Comparison of ENCODE assay signal across 20 cellular contexts in genomic region chr16:29987371-29988085, GRCh38. TPM values are rescaled to one million over a fixed set of nuclear protein-coding genes. Genes with fewer than 3 reads are reported as not detected.
"Had no signal": no experiment of that assay in that cellular context is flagged by ENCODE, and none has a peak within 500 bp of the region (broad histone marks: within the 10 kb centered on the region; RNA-seq: fewer than 3 reads in every experiment).

No MANE protein-coding gene starts in this region.

- H3K9me3 ChIP-seq: ascending aorta, sigmoid colon, thoracic aorta had no signal

- H3K27ac ChIP-seq: ascending aorta, sigmoid colon, thoracic aorta had no signal

- H3K27me3 ChIP-seq: ascending aorta, sigmoid colon had no signal

- FAIRE-seq: endothelial cell of umbilical vein, islet of Langerhans had no signal

- H3K9me3 Mint-ChIP-seq: activated CD4-positive, alpha-beta T cell treated with anti-CD3 and anti-CD28 coated beads, Interleukin-2, amount 10 ng/mL, durations not matched to agents 24 days and 14 days; activated CD8-positive, alpha-beta T cell treated with anti-CD3 and anti-CD28 coated beads for 36 hours; natural killer cell; stimulated activated naive B cell treated with anti-CD40 and anti-IgM and Interleukin-4, amounts not matched to agents 10 μg/mL and 1 μg/mL and 100 μg/mL, for 72 hours had no signal

- H3K27me3 Mint-ChIP-seq: activated CD4-positive, alpha-beta T cell treated with anti-CD3 and anti-CD28 coated beads, Interleukin-2, amount 10 ng/mL, durations not matched to agents 24 days and 14 days; activated CD8-positive, alpha-beta T cell treated with anti-CD3 and anti-CD28 coated beads for 36 hours; stimulated activated naive B cell treated with anti-CD40 and anti-IgM and Interleukin-4, amounts not matched to agents 10 μg/mL and 1 μg/mL and 100 μg/mL, for 72 hours had no signal

- ATAC-seq: activated CD8-positive, alpha-beta T cell treated with anti-CD3 and anti-CD28 coated beads for 36 hours; left cardiac atrium; natural killer cell; stimulated activated naive B cell treated with anti-CD40 and anti-IgM and Interleukin-4, amounts not matched to agents 10 μg/mL and 1 μg/mL and 100 μg/mL, for 72 hours had no signal

- DNase-seq: activated CD4-positive, alpha-beta T cell treated with anti-CD3 and anti-CD28 coated beads, Interleukin-2, amount 10 ng/mL, durations not matched to agents 24 days and 14 days; activated CD8-positive, alpha-beta T cell treated with anti-CD3 and anti-CD28 coated beads for 36 hours; activated effector memory CD4-positive, alpha-beta T cell treated with anti-CD3 and anti-CD28 coated beads, Interleukin-2, amount 50 U/mL, for 16 hours; activated naive CD4-positive, alpha-beta T cell treated with anti-CD3 and anti-CD28 coated beads, Interleukin-2, amount 50 U/mL, for 16 hours; activated T-cell treated with anti-CD3 and anti-CD28 coated beads, Interleukin-2, amount 50 U/mL, for 1 hour; cerebellar nuclear complex; effector CD4-positive, alpha-beta T cell; left cardiac atrium; natural killer cell; nucleus accumbens; sigmoid colon; stimulated activated CD4-positive, alpha-beta T cell treated with anti-CD3 and anti-CD28 coated beads, Interleukin-4, amount 100 ng/mL, for 4 hours; stimulated activated naive B cell treated with anti-CD40 and anti-IgM and Interleukin-4, amounts not matched to agents 10 μg/mL and 1 μg/mL and 100 μg/mL, for 72 hours; T1000 had no signal

- H3K36me3 Mint-ChIP-seq: natural killer cell had no signal

- H3K4me3 ChIP-seq: ascending aorta, lung, sigmoid colon, thoracic aorta had no signal

- H3K27ac Mint-ChIP-seq: activated CD8-positive, alpha-beta T cell treated with anti-CD3 and anti-CD28 coated beads for 36 hours; stimulated activated naive B cell treated with anti-CD40 and anti-IgM and Interleukin-4, amounts not matched to agents 10 μg/mL and 1 μg/mL and 100 μg/mL, for 72 hours had no signal

- H3K4me1 Mint-ChIP-seq: activated CD4-positive, alpha-beta T cell treated with anti-CD3 and anti-CD28 coated beads, Interleukin-2, amount 10 ng/mL, durations not matched to agents 24 days and 14 days had no signal

- H3K4me3 Mint-ChIP-seq: activated CD4-positive, alpha-beta T cell treated with anti-CD3 and anti-CD28 coated beads, Interleukin-2, amount 10 ng/mL, durations not matched to agents 24 days and 14 days; activated CD8-positive, alpha-beta T cell treated with anti-CD3 and anti-CD28 coated beads for 36 hours; natural killer cell; stimulated activated naive B cell treated with anti-CD40 and anti-IgM and Interleukin-4, amounts not matched to agents 10 μg/mL and 1 μg/mL and 100 μg/mL, for 72 hours had no signal

- H3K4me1 ChIP-seq: ascending aorta, sigmoid colon had no signal

RNA-seq across cellular contexts. Expression of gene DOC2A, which starts 23.3 kb away (rescaled TPM):
- total RNA-seq: ascending aorta; natural killer cell; T-helper 1 cell treated with Interleukin-12 subunit alpha and Interleukin-12 subunit beta and Interleukin-4 antibody, amounts not matched to agents 30 ng/mL and 1 ng/mL, for 36 hours had no signal
